ENCODE assay signal across 7 cellular contexts in genomic region chr9:65386699-65387098, GRCh38.
DNase-seq lines count a peak whose midpoint lies in the region; ATAC-seq and TF ChIP-seq lines count a peak whose summit lies in the region.
"Not testable (repeated sequence)": the region's sequence is repeated elsewhere in the genome, so short reads cannot be mapped to it uniquely, and the experiment has no call there.

No MANE protein-coding gene starts in this region.

- DNase-seq in T-helper 9 cell = peak; percentile 65
- DNase-seq in activated naive CD8-positive, alpha-beta T cell treated with anti-CD3 and anti-CD28 coated beads, Interleukin-2, amount 50 U/mL, for 16 hours (ENCODE audit: low read depth, low spot score) = peak; percentile 43
- peak; percentile 43 for DNase-seq in foreskin keratinocyte
- DNase-seq in stimulated activated CD4-positive, alpha-beta T cell treated with anti-CD3 and anti-CD28 coated beads, Interleukin-2, amount 100 ng/mL, for 4 hours (ENCODE audit: low read depth) = peak; percentile 64

- not testable (repeated sequence) for H3K27ac ChIP-seq in foreskin keratinocyte; mucosa of rectum (ENCODE audit: low read depth in 2 of 2, low read length in 2 of 2)

- ATAC-seq in GM19035 (IDR thresholded peaks at IDR 0.05; ENCODE audit: unreplicated experiment) = peak; percentile 99
- peak; percentile 96 for ATAC-seq in HG03521 (IDR thresholded peaks at IDR 0.05; ENCODE audit: unreplicated experiment)
- ATAC-seq in foreskin keratinocyte = peak; percentile 60

- peak overlapping the region; percentile 57 for H3K4me3 ChIP-seq in mucosa of rectum (ENCODE audit: low read length in 2 of 2)

- not testable (repeated sequence) for H3K4me1 ChIP-seq in foreskin keratinocyte; mucosa of rectum (ENCODE audit: control insufficient read depth in 2 of 2, insufficient read depth in 2 of 2, low read length in 2 of 2)

- not testable (repeated sequence) for H3K27me3 ChIP-seq in foreskin keratinocyte; mucosa of rectum (ENCODE audit: control insufficient read depth in 2 of 2, insufficient read depth in 2 of 2, low read length in 2 of 2)

- H3K9me3 ChIP-seq in mucosa of rectum (ENCODE audit: control insufficient read depth in 2 of 2, low read length in 2 of 2) = not testable (repeated sequence)

- H3K9ac ChIP-seq in mucosa of rectum (ENCODE audit: low read depth in 1 of 2, low read length in 2 of 2) = peak overlapping the region in 1 of 2 donors; percentile 51

- not testable (repeated sequence) for TF ChIP-seq CTCF in foreskin keratinocyte (conservative IDR thresholded peaks at IDR 0.05)

- H3K36me3 ChIP-seq in mucosa of rectum (ENCODE audit: control insufficient read depth in 2 of 2, insufficient read depth in 2 of 2, low read length in 2 of 2) = not testable (repeated sequence)
